17 cellular contexts compared by ENCODE assay signal in genomic region chr20:36260316-36260715, GRCh38. TPM values are rescaled to one million over a fixed set of nuclear protein-coding genes. Genes with fewer than 3 reads are reported as not detected.
A peak's percentile ranks its signal among the peaks of the same experiment; 100 is the strongest.
DNase-seq lines count a peak whose midpoint lies in the region; ATAC-seq and TF ChIP-seq lines count a peak whose summit lies in the region.
"Had no signal": no experiment of that assay in that cellular context is flagged by ENCODE, and none has a peak within 500 bp of the region (broad histone marks: within the 10 kb centered on the region; RNA-seq: fewer than 3 reads in every experiment).

No MANE protein-coding gene starts in this region.

- H3K4me1 Mint-ChIP-seq in activated T-cell treated with anti-CD3 and anti-CD28 coated beads, Interleukin-2, amount 50 U/mL, for 24 hours (ENCODE audit: low read depth): no peaks in the 10 kb centered on the region
- peaks cover 19% of the 10 kb centered on the region for H3K4me1 Mint-ChIP-seq in GM23338
- H3K4me1 Mint-ChIP-seq: B cell, IgD-negative memory B cell had no signal

- H3K36me3 ChIP-seq in GM23338 (ENCODE audit: insufficient read depth) (peaks cover 4% of the 10 kb centered on the region; the same call in 1 of the 2 replicates), RWPE2 (ENCODE audit: low read depth) (peaks cover 21% of the 10 kb centered on the region), neuronal stem cell (replicated peaks in 1 of 2; ENCODE audit: control insufficient read depth in 2 of 2, insufficient read depth in 2 of 2, low read length in 2 of 2) (peaks cover 15 to 21% of the 10 kb centered on the region in 2 donors)

- no peak overlapping the region for H3K14ac ChIP-seq in neuronal stem cell (ENCODE audit: low read length)

- no peak overlapping the region for H2BK15ac ChIP-seq in neuronal stem cell (ENCODE audit: low read length)

- peak; percentile 18 for DNase-seq in activated T-cell treated with anti-CD3 and anti-CD28 coated beads, Interleukin-2, amount 50 U/mL, for 24 hours
- DNase-seq in activated T-cell treated with anti-CD3 and anti-CD28 coated beads for 4 hours: no peak
- DNase-seq in GM23338 (ENCODE audit: low spot score): no peak
- peak; percentile 73 for DNase-seq in RWPE2 (ENCODE audit: low spot score)
- no peak for DNase-seq in neuronal stem cell (ENCODE audit: low spot score)
- no peak for DNase-seq in lower leg skin (ENCODE audit: low spot score in 2 of 2)
- no peak for DNase-seq in nucleus accumbens (lab: John Stamatoyannopoulos, UW)
- DNase-seq: 8988T; ACHN; C1 segment of cervical spinal cord; Calu3; CD4-positive, alpha-beta T cell; DMS79; HCEC 1CT had no signal

- WGBS in neuronal stem cell (ENCODE audit: extremely low coverage in 2 of 2, insufficient read length in 2 of 2, insufficient replicate concordance in 1 of 2), 2 donors: no CpG with 5 or more reads among the region's 7 CpGs
- WGBS in lower leg skin, 2 donors: 73 to 81% methylated on average over 7 of the region's 7 CpGs

- no peak for TF ChIP-seq POLR2A in lower leg skin (IDR thresholded peaks at IDR 0.05)

- H3K4me1 ChIP-seq in GM23338 (ENCODE audit: insufficient read depth) (peaks cover 7% of the 10 kb centered on the region; the same call in 1 of the 2 replicates), RWPE2 (ENCODE audit: insufficient read depth, poor library complexity, severe bottlenecking) (no peaks in the 10 kb centered on the region), neuronal stem cell (ENCODE audit: control insufficient read depth in 2 of 2, insufficient read depth in 1 of 2, low read depth in 1 of 2, low read length in 2 of 2) (peaks cover 0 to 8% of the 10 kb centered on the region in 2 donors)

- TF ChIP-seq CTCF in GM23338 (conservative IDR thresholded peaks at IDR 0.05; ENCODE audit: low read depth in 2 of 2): no peak
- TF ChIP-seq CTCF in RWPE2 (IDR thresholded peaks at IDR 0.05; ENCODE audit: poor library complexity, severe bottlenecking): no peak
- no peak for TF ChIP-seq CTCF in lower leg skin (IDR thresholded peaks at IDR 0.05)

- intact Hi-C loops in lower leg skin (cut with DNase I; ENCODE audit: low total_unique reads): no loop called here

- no peak overlapping the region for H2BK120ac ChIP-seq in neuronal stem cell (ENCODE audit: low read depth, low read length)

- no peak overlapping the region for H2AK5ac ChIP-seq in neuronal stem cell (ENCODE audit: low read depth, low read length)

- H3K27me3 Mint-ChIP-seq in activated T-cell treated with anti-CD3 and anti-CD28 coated beads, Interleukin-2, amount 50 U/mL, for 24 hours: no peaks in the 10 kb centered on the region
- peaks cover 5% of the 10 kb centered on the region for H3K27me3 Mint-ChIP-seq in GM23338 (ENCODE audit: insufficient read depth, low read depth, poor library complexity)
- H3K27me3 Mint-ChIP-seq: B cell; CD4-positive, alpha-beta T cell; IgD-negative memory B cell had no signal

- H3K18ac ChIP-seq in neuronal stem cell (ENCODE audit: low read length): no peak overlapping the region

- no peaks in the 10 kb centered on the region for H3K27me3 ChIP-seq in GM23338 (ENCODE audit: insufficient read depth)
- H3K27me3 ChIP-seq in RWPE2 (ENCODE audit: insufficient read depth, poor library complexity, severe bottlenecking): no peaks in the 10 kb centered on the region
- no peaks in the 10 kb centered on the region for H3K27me3 ChIP-seq in neuronal stem cell (ENCODE audit: control insufficient read depth in 3 of 3, insufficient read depth in 3 of 3, low read depth in 1 of 3, low read length in 3 of 3)

- no peaks in the 10 kb centered on the region for H3K9me3 Mint-ChIP-seq in activated T-cell treated with anti-CD3 and anti-CD28 coated beads, Interleukin-2, amount 50 U/mL, for 24 hours
- H3K9me3 Mint-ChIP-seq in GM23338: no peaks in the 10 kb centered on the region
- H3K9me3 Mint-ChIP-seq: CD4-positive, alpha-beta T cell; IgD-negative memory B cell had no signal

- H3K9ac ChIP-seq in neuronal stem cell (ENCODE audit: low read depth, low read length, poor library complexity): no peak overlapping the region

- H3K9me2 ChIP-seq in GM23338 (ENCODE audit: insufficient read depth): no peaks in the 10 kb centered on the region

- ATAC-seq in GM23338 (peak; percentile 8; the same call in 1 of the 3 replicates), RWPE2 (ENCODE audit: low read depth) (0 out of 3 replicates have a peak, but pooled peaks have one; percentile 6), HG03280 (IDR thresholded peaks at IDR 0.05; ENCODE audit: unreplicated experiment) (no peak)

- no peak overlapping the region for H3K27ac Mint-ChIP-seq in activated T-cell treated with anti-CD3 and anti-CD28 coated beads, Interleukin-2, amount 50 U/mL, for 24 hours
- no peak overlapping the region for H3K27ac Mint-ChIP-seq in GM23338
- H3K27ac Mint-ChIP-seq: B cell; CD4-positive, alpha-beta T cell; IgD-negative memory B cell had no signal

- no peaks in the 10 kb centered on the region for H3K79me1 ChIP-seq in neuronal stem cell (ENCODE audit: low read depth, low read length)

- no peak overlapping the region for H3K4me3 ChIP-seq in GM23338
- H3K4me3 ChIP-seq in RWPE2 (ENCODE audit: severe bottlenecking): no peak overlapping the region
- H3K4me3 ChIP-seq in neuronal stem cell (ENCODE audit: low read length in 2 of 2): no peak overlapping the region
- no peak overlapping the region for H3K4me3 ChIP-seq in lower leg skin (ENCODE audit: low read depth, poor library complexity, severe bottlenecking)

- no peaks in the 10 kb centered on the region for H3F3A ChIP-seq in GM23338 (replicated peaks; ENCODE audit: low read depth)

- H3K79me2 ChIP-seq in GM23338 (replicated peaks; ENCODE audit: insufficient read depth): no peaks in the 10 kb centered on the region

- H3K36me3 Mint-ChIP-seq in activated T-cell treated with anti-CD3 and anti-CD28 coated beads, Interleukin-2, amount 50 U/mL, for 24 hours (ENCODE audit: low read depth): peaks cover 23% of the 10 kb centered on the region
- peaks cover 8% of the 10 kb centered on the region; the same call in 1 of the 3 replicates for H3K36me3 Mint-ChIP-seq in GM23338 (ENCODE audit: low read depth)
- H3K36me3 Mint-ChIP-seq: IgD-negative memory B cell had no signal

- no peak overlapping the region for H4K91ac ChIP-seq in neuronal stem cell (ENCODE audit: low read depth, low read length, poor library complexity)

- no peak overlapping the region for H4K8ac ChIP-seq in neuronal stem cell (ENCODE audit: low read depth, low read length)

- H2AFZ ChIP-seq in GM23338 (no peak overlapping the region), neuronal stem cell (ENCODE audit: low read length) (no peak overlapping the region)

- no peaks in the 10 kb centered on the region for H3K9me3 ChIP-seq in RWPE2 (ENCODE audit: severe bottlenecking)
- H3K9me3 ChIP-seq in neuronal stem cell (replicated peaks in 1 of 2; ENCODE audit: control insufficient read depth in 2 of 2, insufficient read depth in 1 of 2, low read depth in 1 of 2, low read length in 2 of 2): no peaks in the 10 kb centered on the region

- no peak overlapping the region for H2BK5ac ChIP-seq in neuronal stem cell (ENCODE audit: low read length)

- no peaks in the 10 kb centered on the region for H4K20me1 ChIP-seq in GM23338 (replicated peaks; ENCODE audit: insufficient read depth)

- H3K4ac ChIP-seq in neuronal stem cell (ENCODE audit: low read length): no peak overlapping the region

- H3K27ac ChIP-seq in GM23338 (ENCODE audit: low read depth) (no peak overlapping the region), RWPE2 (ENCODE audit: poor library complexity, severe bottlenecking) (no peak overlapping the region), neuronal stem cell (replicated peaks; ENCODE audit: low read length) (no peak overlapping the region)

- peak overlapping the region; percentile 7 for H2BK12ac ChIP-seq in neuronal stem cell (ENCODE audit: low read length)

- no peak overlapping the region for H3K4me2 ChIP-seq in GM23338
- H3K4me2 ChIP-seq in neuronal stem cell (ENCODE audit: insufficient read depth, low read length, poor library complexity, severe bottlenecking): no peak overlapping the region

- H3K4me3 Mint-ChIP-seq in activated T-cell treated with anti-CD3 and anti-CD28 coated beads, Interleukin-2, amount 50 U/mL, for 24 hours: no peak overlapping the region
- H3K4me3 Mint-ChIP-seq in GM23338: no peak overlapping the region
- H3K4me3 Mint-ChIP-seq: B cell; CD4-positive, alpha-beta T cell; IgD-negative memory B cell had no signal

- H3K23ac ChIP-seq in neuronal stem cell (ENCODE audit: low read depth, low read length, poor library complexity): peak overlapping the region; percentile 6

TF ChIP-seq in GM23338, 12 proteins besides CTCF, POLR2A, EP300 and RAD21:
- TF ChIP-seq EZH2phosphoT487 (IDR thresholded peaks at IDR 0.05; ENCODE audit: unreplicated experiment) (no peak), ZNF114 (CRISPR knock-in tag; IDR thresholded peaks at IDR 0.05) (no peak), JUNB (IDR thresholded peaks at IDR 0.05; ENCODE audit: unreplicated experiment) (no peak), EZH2 (IDR thresholded peaks at IDR 0.05; ENCODE audit: low read depth, unreplicated experiment) (no peak)

RNA-seq across cellular contexts. Expression of gene AAR2, which starts 24.0 kb away (rescaled TPM):
- total RNA-seq in GM23338 (2014; rRNA removed; shearing (Covaris generic)): 26.9 and 32.6 TPM in 2 replicates
- 14.6 and 15.8 TPM in 2 replicates for polyA plus RNA-seq in GM23338 (2016; fragmentation: Nextera tagmentation; extraction: Ambion mirVana)
- polyA plus RNA-seq in neuronal stem cell (2013, experiment 1 of 2): 19.2 TPM
- polyA plus RNA-seq in neuronal stem cell (2013, experiment 2 of 2): 19.6 TPM
- total RNA-seq in lower leg skin: 10 to 100 TPM; 37.1 to 54.5 (median 38.7) TPM

RNA-seq across cellular contexts. Expression of gene DLGAP4, which starts 45.8 kb away (rescaled TPM):
- total RNA-seq in GM23338 (2014; rRNA removed; shearing (Covaris generic)): 34.9 and 46.1 TPM in 2 replicates
- 46.8 and 52.2 TPM in 2 replicates for polyA plus RNA-seq in GM23338 (2016; fragmentation: Nextera tagmentation; extraction: Ambion mirVana)
- polyA plus RNA-seq in neuronal stem cell (2013, experiment 1 of 2): 98.6 TPM
- polyA plus RNA-seq in neuronal stem cell (2013, experiment 2 of 2): 99.8 TPM
- total RNA-seq in lower leg skin: 100 to 1,000 TPM in 1 of 4 donors, 10 to 100 TPM in 3; 75.9 to 162 (median 87.7) TPM

Comparison
In these comparisons a context has a peak if more than half of its experiments do, and no peak if none do; other contexts are left out.
1. DNase-seq: peak in activated T-cell treated with anti-CD3 and anti-CD28 coated beads, Interleukin-2, amount 50 U/mL, for 24 hours (single experiment) and RWPE2 (single experiment); none in activated T-cell treated with anti-CD3 and anti-CD28 coated beads for 4 hours (single experiment), GM23338 (single experiment), neuronal stem cell (single experiment), lower leg skin (0 of 2) and nucleus accumbens (0 of 56).